2 cellular contexts compared by ENCODE assay signal in the genomic region with DNA sequence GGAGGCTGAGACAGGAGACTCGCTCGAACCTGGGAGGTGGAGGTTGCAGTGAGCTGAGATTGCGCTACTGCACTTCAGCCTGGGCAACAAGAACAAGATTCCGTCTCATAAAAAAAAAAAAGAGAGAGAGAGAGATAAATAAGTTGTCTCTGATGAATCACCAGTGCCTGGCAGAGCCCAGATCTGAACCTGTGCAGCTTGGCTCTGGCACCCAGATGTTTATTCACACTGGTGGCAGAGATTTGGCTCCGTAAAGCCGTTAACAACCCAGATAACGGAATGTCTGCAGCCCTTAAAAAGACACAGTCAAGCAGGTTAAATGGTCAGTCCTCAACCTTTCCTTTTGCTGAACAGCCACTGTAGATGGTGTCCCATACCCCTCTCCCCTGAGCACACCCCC.
TF ChIP-seq lines count a peak whose summit lies in the region.

No MANE protein-coding gene starts in this region.

TF ChIP-seq in IMR-90, 13 proteins besides CTCF, POLR2A, EP300 and RAD21:
- no peak for TF ChIP-seq CEBPB (IDR thresholded peaks at IDR 0.05; ENCODE audit: low read depth, low read length)
- TF ChIP-seq, protein P1, sequence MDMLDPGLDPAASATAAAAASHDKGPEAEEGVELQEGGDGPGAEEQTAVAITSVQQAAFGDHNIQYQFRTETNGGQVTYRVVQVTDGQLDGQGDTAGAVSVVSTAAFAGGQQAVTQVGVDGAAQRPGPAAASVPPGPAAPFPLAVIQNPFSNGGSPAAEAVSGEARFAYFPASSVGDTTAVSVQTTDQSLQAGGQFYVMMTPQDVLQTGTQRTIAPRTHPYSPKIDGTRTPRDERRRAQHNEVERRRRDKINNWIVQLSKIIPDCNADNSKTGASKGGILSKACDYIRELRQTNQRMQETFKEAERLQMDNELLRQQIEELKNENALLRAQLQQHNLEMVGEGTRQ (IDR thresholded peaks at IDR 0.05; ENCODE audit: low read depth, low read length), result no peak
- TF ChIP-seq BHLHE40 (IDR thresholded peaks at IDR 0.05; ENCODE audit: low read depth, low read length), result no peak
- no peak for TF ChIP-seq CHD1 (IDR thresholded peaks at IDR 0.05; ENCODE audit: low read depth, low read length)

TF ChIP-seq in H1, 55 proteins besides CTCF, POLR2A, EP300 and RAD21:
- no peak for TF ChIP-seq MAFK (IDR thresholded peaks at IDR 0.05; ENCODE audit: low read depth, low read length)
- no peak for TF ChIP-seq FOSL1 (IDR thresholded peaks at IDR 0.05; ENCODE audit: insufficient read depth, low read depth, low read length)
- no peak for TF ChIP-seq ASH2L (IDR thresholded peaks at IDR 0.05; ENCODE audit: low read length)
- no peak for TF ChIP-seq SIN3A (conservative IDR thresholded peaks at IDR 0.05 in 1 of 2, IDR thresholded peaks at IDR 0.05 in 1 of 2; ENCODE audit: low read depth in 1 of 2, low read length in 2 of 2)
- TF ChIP-seq SRF (IDR thresholded peaks at IDR 0.05; ENCODE audit: low read depth, low read length), result no peak
- TF ChIP-seq ZNF274 (IDR thresholded peaks at IDR 0.05; ENCODE audit: borderline replicate concordance, extremely low read depth, low read length), result no peak
- no peak for TF ChIP-seq CHD1 (IDR thresholded peaks at IDR 0.05; ENCODE audit: low read depth, low read length)
- no peak for TF ChIP-seq KDM1A (IDR thresholded peaks at IDR 0.05; ENCODE audit: borderline replicate concordance, low read length)
- no peak for TF ChIP-seq RFX5 (IDR thresholded peaks at IDR 0.05; ENCODE audit: borderline replicate concordance, low read depth, low read length)
- no peak for TF ChIP-seq SP4 (IDR thresholded peaks at IDR 0.05; ENCODE audit: low read length)
- no peak for TF ChIP-seq PHF8 (conservative IDR thresholded peaks at IDR 0.05; ENCODE audit: low read depth, low read length)
- TF ChIP-seq, protein P2, sequence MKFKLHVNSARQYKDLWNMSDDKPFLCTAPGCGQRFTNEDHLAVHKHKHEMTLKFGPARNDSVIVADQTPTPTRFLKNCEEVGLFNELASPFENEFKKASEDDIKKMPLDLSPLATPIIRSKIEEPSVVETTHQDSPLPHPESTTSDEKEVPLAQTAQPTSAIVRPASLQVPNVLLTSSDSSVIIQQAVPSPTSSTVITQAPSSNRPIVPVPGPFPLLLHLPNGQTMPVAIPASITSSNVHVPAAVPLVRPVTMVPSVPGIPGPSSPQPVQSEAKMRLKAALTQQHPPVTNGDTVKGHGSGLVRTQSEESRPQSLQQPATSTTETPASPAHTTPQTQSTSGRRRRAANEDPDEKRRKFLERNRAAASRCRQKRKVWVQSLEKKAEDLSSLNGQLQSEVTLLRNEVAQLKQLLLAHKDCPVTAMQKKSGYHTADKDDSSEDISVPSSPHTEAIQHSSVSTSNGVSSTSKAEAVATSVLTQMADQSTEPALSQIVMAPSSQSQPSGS (IDR thresholded peaks at IDR 0.05; ENCODE audit: low read length), result no peak
- TF ChIP-seq RXRA (IDR thresholded peaks at IDR 0.05; ENCODE audit: insufficient read depth, low read depth, low read length), result no peak
- TF ChIP-seq CTBP2 (IDR thresholded peaks at IDR 0.05; ENCODE audit: borderline replicate concordance, insufficient read depth, insufficient read length, low read length), result no peak
- no peak for TF ChIP-seq TBP (IDR thresholded peaks at IDR 0.05; ENCODE audit: low read depth, low read length)
- TF ChIP-seq BACH1 (IDR thresholded peaks at IDR 0.05; ENCODE audit: low read length), result no peak
- TF ChIP-seq SUZ12 (IDR thresholded peaks at IDR 0.05; ENCODE audit: low read length), result no peak
- TF ChIP-seq NRF1 (IDR thresholded peaks at IDR 0.05; ENCODE audit: low read depth, low read length), result no peak
- TF ChIP-seq BRCA1 (IDR thresholded peaks at IDR 0.05; ENCODE audit: low read depth, low read length), result no peak
- TF ChIP-seq TAF1 (IDR thresholded peaks at IDR 0.05; ENCODE audit: low read depth, low read length), result no peak
